12 cellular contexts compared by ENCODE assay signal in the genomic region with DNA sequence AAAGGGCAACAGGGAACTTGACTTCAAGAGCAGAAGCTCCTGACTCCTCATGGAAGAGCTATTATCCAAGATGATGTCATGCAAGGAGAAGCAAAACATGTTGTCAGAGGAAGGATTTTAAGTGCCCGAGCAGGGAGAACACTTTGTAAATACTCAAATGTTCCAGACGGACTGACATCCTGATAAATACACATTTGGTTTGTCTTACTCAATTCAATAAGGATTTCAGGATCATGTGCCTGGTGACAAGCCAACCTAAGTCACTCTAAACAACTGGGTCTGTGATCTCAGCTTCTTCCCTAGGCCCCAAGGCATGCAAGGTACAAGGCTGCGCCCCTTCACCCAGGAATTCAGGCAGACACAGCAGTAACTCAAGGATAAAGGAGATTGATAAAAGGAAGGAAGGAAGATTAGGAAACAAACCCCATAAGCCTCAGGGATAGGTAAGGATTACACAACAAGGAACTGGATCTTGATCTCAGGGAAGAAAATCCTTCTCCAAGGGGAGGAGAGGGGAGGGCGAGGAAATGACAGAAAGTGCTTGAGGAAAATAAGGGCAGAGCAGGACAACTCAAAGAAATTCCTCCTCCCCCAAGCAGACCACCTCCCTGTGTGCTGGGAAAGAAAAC. TPM values are rescaled to one million over a fixed set of nuclear protein-coding genes. Genes with fewer than 3 reads are reported as not detected.
DNase-seq lines count a peak whose midpoint lies in the region; ATAC-seq, FAIRE-seq and TF ChIP-seq lines count a peak whose summit lies in the region.
"Had no signal": no experiment of that assay in that cellular context is flagged by ENCODE, and none has a peak within 500 bp of the region (broad histone marks: within the 10 kb centered on the region; RNA-seq: fewer than 3 reads in every experiment).

No MANE protein-coding gene starts in this region.

- H2BK12ac ChIP-seq in H9 (ENCODE audit: insufficient read length, low read depth, low read length), result no peak overlapping the region

- H3K4me3 Mint-ChIP-seq in H9, result no peak overlapping the region
- H3K4me3 Mint-ChIP-seq: activated T-cell treated with anti-CD3 and anti-CD28 coated beads, Interleukin-2, amount 50 U/mL, for 24 hours had no signal

- no peak overlapping the region for H3K9ac ChIP-seq in H9 (ENCODE audit: extremely low read depth, insufficient read length, low read length)
- H3K9ac ChIP-seq in K562 (ENCODE audit: insufficient read depth in 1 of 2, low read depth in 2 of 2, low read length in 2 of 2), result peak overlapping the region in 1 of 2 experiments; percentile 27; a peak in 1 of 4 replicates

- no peaks in the 10 kb centered on the region for H3K9me3 ChIP-seq in H9 (ENCODE audit: control insufficient read depth, low read depth, low read length)
- no peaks in the 10 kb centered on the region for H3K9me3 ChIP-seq in K562 (replicated peaks; ENCODE audit: control insufficient read depth, insufficient read depth, low read depth, low read length)
- H3K9me3 ChIP-seq in right cardiac atrium (ENCODE audit: control insufficient read depth, low read length), result no peaks in the 10 kb centered on the region
- no peaks in the 10 kb centered on the region for H3K9me3 ChIP-seq in stomach
- H3K9me3 ChIP-seq in BE2C, result no peaks in the 10 kb centered on the region
- H3K9me3 ChIP-seq: heart left ventricle had no signal

- H4K8ac ChIP-seq in H9 (replicated peaks; ENCODE audit: insufficient read length, low read depth, low read length), result no peak overlapping the region

- H3K4me2 ChIP-seq in H9 (ENCODE audit: insufficient read depth, insufficient read length, low read length), result no peak overlapping the region
- peak overlapping the region; percentile 64 for H3K4me2 ChIP-seq in K562 (ENCODE audit: insufficient read depth, low read length)

- no TSS peak for BruUV-seq in K562 (replicated peaks; lab: Mats Ljungman, UMichigan)

- no peak overlapping the region for H3K14ac ChIP-seq in H9 (ENCODE audit: insufficient read depth, low read length)

- no peak overlapping the region for H3K27ac ChIP-seq in H9 (ENCODE audit: insufficient read length, low read depth, low read length)
- H3K27ac ChIP-seq in K562 (ENCODE audit: extremely low read depth, low read depth, low read length), result peak overlapping the region; percentile 52
- H3K27ac ChIP-seq in right cardiac atrium (ENCODE audit: low read length), result peak overlapping the region; percentile 53
- H3K27ac ChIP-seq in stomach, result peak overlapping the region in 4 of 5 donors; percentile 59 to 93 (median 64)

- H3K4me3 ChIP-seq in K562 (no peak overlapping the region), right cardiac atrium (ENCODE audit: low read length) (no peak overlapping the region), stomach (no peak overlapping the region), BE2C (ENCODE audit: low read depth, low read length) (no peak overlapping the region)
- H3K4me3 ChIP-seq: heart left ventricle had no signal

- CTCF ChIA-PET in K562 (lab: Yijun Ruan, JAX; ENCODE audit: low intra/inter-chr PET ratio), result no interaction called here

- no peak overlapping the region for H4K91ac ChIP-seq in H9 (ENCODE audit: insufficient read length, low read depth, low read length)

- TF ChIP-seq EP300 in K562 (IDR thresholded peaks at IDR 0.05; ENCODE audit: low read length), result no peak
- peak; percentile 52 for TF ChIP-seq EP300 in stomach (IDR thresholded peaks at IDR 0.05)

- peaks cover 0 to 11% of the 10 kb centered on the region in 2 experiments; a peak in 3 of 4 replicates for H3K4me1 Mint-ChIP-seq in H9

- H2AFZ ChIP-seq in H9 (ENCODE audit: low read length) (no peak overlapping the region), K562 (ENCODE audit: low read depth, low read length) (peak overlapping the region; percentile 1; the same call in 1 of the 2 replicates)

- H3K79me2 ChIP-seq in H9 (ENCODE audit: insufficient read depth, low read length), result no peaks in the 10 kb centered on the region; the same call in 1 of the 2 replicates
- H3K79me2 ChIP-seq in K562 (ENCODE audit: control insufficient read depth, insufficient read depth, low read length), result no peaks in the 10 kb centered on the region

- no peak for TF ChIP-seq CTCF in H9 (conservative IDR thresholded peaks at IDR 0.05)
- TF ChIP-seq CTCF in K562 (IDR thresholded peaks at IDR 0.05 in 2 of 3, conservative IDR thresholded peaks at IDR 0.05 in 1 of 3; ENCODE audit: insufficient read depth in 2 of 3, low read depth in 1 of 3, low read length in 3 of 3), result no peak
- TF ChIP-seq CTCF in stomach (IDR thresholded peaks at IDR 0.05), result no peak
- no peak for TF ChIP-seq CTCF in BE2C (IDR thresholded peaks at IDR 0.05; ENCODE audit: low read depth, low read length)

- H3K9me3 Mint-ChIP-seq in H9, result peaks cover 0 to 2% of the 10 kb centered on the region in 2 experiments; a peak in 2 of 5 replicates
- H3K9me3 Mint-ChIP-seq: activated T-cell treated with anti-CD3 and anti-CD28 coated beads, Interleukin-2, amount 50 U/mL, for 24 hours had no signal

- no CpG with 5 or more reads among the region's 4 CpGs for WGBS in H9 (ENCODE audit: extremely low coverage, insufficient read length, low lambda C conversion rate)
- 16% methylated on average over 3 of the region's 4 CpGs for WGBS in K562 (ENCODE audit: insufficient coverage, low coverage, missing lambda C conversion rate)
- 56% methylated on average over 4 of the region's 4 CpGs for WGBS in right cardiac atrium
- WGBS in stomach, 5 donors, result 53 to 68% (median 59%) methylated on average over 4 of the region's 4 CpGs

- no peak overlapping the region for H2AK5ac ChIP-seq in H9 (ENCODE audit: insufficient read length, low read length)

- H3K27ac Mint-ChIP-seq in H9, result peak overlapping the region in 2 of 3 experiments; percentile 3 to 36; a peak in 3 of 7 replicates
- H3K27ac Mint-ChIP-seq: activated T-cell treated with anti-CD3 and anti-CD28 coated beads, Interleukin-2, amount 50 U/mL, for 24 hours had no signal

- TF ChIP-seq POLR2A in K562 (conservative IDR thresholded peaks at IDR 0.05) (no peak), stomach (IDR thresholded peaks at IDR 0.05) (no peak)

- H3T11ph ChIP-seq in H9 (ENCODE audit: low read length), result no peak overlapping the region

- H4K20me1 ChIP-seq in H9 (ENCODE audit: control insufficient read depth, insufficient read depth, insufficient read length) (no peaks in the 10 kb centered on the region), K562 (replicated peaks; ENCODE audit: control insufficient read depth, insufficient read depth, low read length) (no peaks in the 10 kb centered on the region)

- H3K23ac ChIP-seq in H9 (ENCODE audit: insufficient read length, low read depth, low read length), result no peak overlapping the region

- H2BK20ac ChIP-seq in H9 (ENCODE audit: low read depth, low read length, poor library complexity, severe bottlenecking), result no peak overlapping the region

- peaks cover 40 to 51% (median 48%) of the 10 kb centered on the region in 3 experiments for H3K36me3 Mint-ChIP-seq in H9 (ENCODE audit: insufficient read depth in 1 of 3, low read depth in 3 of 3)

- in situ Hi-C loops in K562 (cut with MboI), result no loop called here

- no peaks in the 10 kb centered on the region for H3K27me3 Mint-ChIP-seq in H9 (ENCODE audit: low read depth)
- H3K27me3 Mint-ChIP-seq: activated T-cell treated with anti-CD3 and anti-CD28 coated beads, Interleukin-2, amount 50 U/mL, for 24 hours had no signal

- no peaks in the 10 kb centered on the region; the same call in 2 of the 3 replicates for H3K36me3 ChIP-seq in K562 (ENCODE audit: control insufficient read depth, insufficient read depth, low read length)
- H3K36me3 ChIP-seq in stomach, result peaks cover 0 to 17% (median 8%) of the 10 kb centered on the region in 4 donors
- no peaks in the 10 kb centered on the region for H3K36me3 ChIP-seq in BE2C

- H2BK120ac ChIP-seq in H9 (ENCODE audit: low read depth, low read length, poor library complexity, severe bottlenecking), result no peak overlapping the region

- H3K9me1 ChIP-seq in K562 (ENCODE audit: control insufficient read depth, insufficient read depth, low read length), result no peaks in the 10 kb centered on the region

- peak; percentile 13; the same call in 1 of the 3 replicates for ATAC-seq in K562
- no peak for ATAC-seq in right cardiac atrium

- POLR2A ChIA-PET in K562 (lab: Yijun Ruan, JAX), result interaction anchor here (0.6 to 1.4 kb wide), 5 partner anchors 10 to 88 kb away, joined by 3 to 6 read pairs (median 4); no protein-coding TSS in a partner anchor

- H3K4ac ChIP-seq in H9 (ENCODE audit: low read depth, low read length), result no peak overlapping the region

- no peak overlapping the region for H3K56ac ChIP-seq in H9 (ENCODE audit: insufficient read length, low read depth, low read length)

- FAIRE-seq in K562 (lab: Jason Lieb, UNC), result no peak
- FAIRE-seq: GM12891 had no signal

- H3K18ac ChIP-seq in H9 (ENCODE audit: insufficient read length, low read depth, low read length), result no peak overlapping the region

- H3K79me1 ChIP-seq in H9 (ENCODE audit: insufficient read depth, low read depth, low read length, poor library complexity, severe bottlenecking), result no peaks in the 10 kb centered on the region

- H2BK5ac ChIP-seq in H9 (ENCODE audit: insufficient read length, low read length), result no peak overlapping the region

- no peaks in the 10 kb centered on the region for H3K23me2 ChIP-seq in H9 (ENCODE audit: insufficient read length, low read depth, low read length, poor library complexity, severe bottlenecking)

- no peak overlapping the region for H2BK15ac ChIP-seq in H9 (ENCODE audit: low read depth, low read length)

- TF ChIP-seq RAD21 in K562 (CRISPR knock-in tag; conservative IDR thresholded peaks at IDR 0.05 in 1 of 2, IDR thresholded peaks at IDR 0.05 in 1 of 2), result no peak

- intact Hi-C loops in K562 (cut with micrococcal nuclease) (loop anchor here (2.0 kb wide), 1 partner anchor 25 kb away; no protein-coding TSS in a partner anchor), right cardiac atrium (cut with DNase I) (no loop called here), stomach (cut with DNase I; ENCODE audit: low total_unique reads) (no loop called here)

- DNase-seq in H9, result no peak
- DNase-seq in K562 (ENCODE audit: extremely low read depth in 1 of 4, low spot score in 3 of 4), result peak in 1 of 4 experiments; percentile 43
- DNase-seq in right cardiac atrium, result no peak
- DNase-seq in stomach, result no peak
- no peak for DNase-seq in midbrain (lab: John Stamatoyannopoulos, UW)
- no peak for DNase-seq in T-helper 2 cell
- DNase-seq in BE2C, result no peak
- no peak for DNase-seq in activated effector memory CD4-positive, alpha-beta T cell treated with anti-CD3 and anti-CD28 coated beads, Interleukin-2, amount 50 U/mL, for 16 hours
- DNase-seq: activated T-cell treated with anti-CD3 and anti-CD28 coated beads, Interleukin-2, amount 50 U/mL, for 24 hours; AML-193; heart left ventricle had no signal

- H3K27me3 ChIP-seq in H9 (ENCODE audit: insufficient read depth, low read length) (no peaks in the 10 kb centered on the region), K562 (ENCODE audit: control insufficient read depth in 2 of 2, insufficient read depth in 2 of 2, low read length in 2 of 2) (no peaks in the 10 kb centered on the region), right cardiac atrium (ENCODE audit: control insufficient read depth, insufficient read depth) (no peaks in the 10 kb centered on the region), stomach (no peaks in the 10 kb centered on the region), BE2C (no peaks in the 10 kb centered on the region; the same call in 1 of the 2 replicates)
- H3K27me3 ChIP-seq: heart left ventricle had no signal

- no peak overlapping the region for H4K5ac ChIP-seq in H9 (ENCODE audit: insufficient read length, low read depth, low read length)

- no peaks in the 10 kb centered on the region for H3K4me1 ChIP-seq in H9 (ENCODE audit: insufficient read depth, low read length)
- peaks cover 30 to 50% of the 10 kb centered on the region in 2 experiments; a peak in 4 of 5 replicates for H3K4me1 ChIP-seq in K562 (replicated peaks in 1 of 2; ENCODE audit: control insufficient read depth in 2 of 2, insufficient read depth in 2 of 2, low read length in 2 of 2)
- peaks cover 11% of the 10 kb centered on the region for H3K4me1 ChIP-seq in right cardiac atrium (ENCODE audit: control insufficient read depth, insufficient read depth, low read length)
- peaks cover 9 to 72% (median 49%) of the 10 kb centered on the region in 4 donors for H3K4me1 ChIP-seq in stomach
- peaks cover 7% of the 10 kb centered on the region for H3K4me1 ChIP-seq in BE2C

RNA-seq across cellular contexts. Expression of gene CEBPE, which starts 26.9 kb away (rescaled TPM):
- not detected in 2 replicates for total RNA-seq in H9 (2021)
- not detected in 2 replicates for total RNA-seq in K562 (2011; cell fraction: chromatin; rRNA removed; ENCODE audit: low replicate concordance)
- total RNA-seq in K562 (2011; cell fraction: nucleolus; rRNA removed), result not detected in 2 replicates
- total RNA-seq in K562 (2011; cell fraction: nucleoplasm; rRNA removed), result not detected in 2 replicates
- 0.09 TPM in 1 of 2 replicates, not detected in the other for total RNA-seq in K562 (2014; rRNA removed)
- total RNA-seq in K562 (2014; rRNA removed; fragmentation: Illumina TruSeq; extraction: Trizol), result not detected in 2 replicates
- not detected in 2 replicates for total RNA-seq in K562 (2015; rRNA removed; fragmentation: Illumina TruSeq; extraction: Trizol)
- 0.13 and 0.16 TPM in 2 replicates for total RNA-seq in K562 (2021)
- polyA plus RNA-seq in K562 (2011; rRNA removed), result 0.09 TPM in 1 of 2 replicates, not detected in the other
- polyA plus RNA-seq in K562 (2011; cell fraction: cytosol; rRNA removed), result 0.09 and 0.12 TPM in 2 replicates
- polyA plus RNA-seq in K562 (2011; cell fraction: nucleus; rRNA removed), result not detected in 2 replicates
- 0.18 TPM in 1 of 2 replicates, not detected in the other for polyA plus RNA-seq in K562 (2012)
- polyA plus RNA-seq in K562 (2014; fragmentation: Illumina TruSeq; extraction: Trizol), result not detected in 2 replicates
- not detected for polyA plus RNA-seq in K562 (2014; fragmentation: Nextera tagmentation; extraction: Ambion mirVana)
- 0.12 and 0.15 TPM in 2 replicates for polyA plus RNA-seq in K562 (2014; rRNA removed)
- not detected in 2 replicates for polyA minus RNA-seq in K562 (2011; rRNA and poly(A)+ RNA removed)
- polyA minus RNA-seq in K562 (2011; cell fraction: cytosol; rRNA and poly(A)+ RNA removed), result not detected in 2 replicates
- not detected in 2 replicates for polyA minus RNA-seq in K562 (2011; cell fraction: nucleus; rRNA and poly(A)+ RNA removed)
- not detected for total RNA-seq in right cardiac atrium
- not detected for polyA plus RNA-seq in right cardiac atrium
- not detected for total RNA-seq in stomach
- under 1 TPM in 1 of 3 donors, not detected in 2; 0.37 TPM for polyA plus RNA-seq in stomach
- not detected for polyA plus RNA-seq in BE2C (2012; ENCODE audit: insufficient read depth, insufficient read length, low read depth)
- polyA plus RNA-seq: heart left ventricle had no signal

RNA-seq across cellular contexts. Expression of gene SLC7A8, which starts 37.6 kb away (rescaled TPM):
- total RNA-seq in H9 (2021) (77.9 and 84.5 TPM in 2 replicates), K562 (2014; rRNA removed) (5.3 and 6.0 TPM in 2 replicates), K562 (2014; rRNA removed; fragmentation: Illumina TruSeq; extraction: Trizol) (3.5 and 4.0 TPM in 2 replicates), K562 (2015; rRNA removed; fragmentation: Illumina TruSeq; extraction: Trizol) (3.4 and 4.5 TPM in 2 replicates), K562 (2021) (19.6 and 21.6 TPM in 2 replicates), right cardiac atrium (10 to 100 TPM in 2 of 4 donors, 1 to 10 TPM in 2; 6.9 to 11.7 (median 10.1) TPM), stomach (100 to 1,000 TPM in 1 of 5 donors, 10 to 100 TPM in 3, 1 to 10 TPM in 1; 1.2 to 102 (median 43.7) TPM)
- total RNA-seq in K562 (2011; cell fraction: chromatin; rRNA removed; ENCODE audit: low replicate concordance), result 10.1 and 17.6 TPM in 2 replicates
- 12.9 and 14.5 TPM in 2 replicates for total RNA-seq in K562 (2011; cell fraction: nucleolus; rRNA removed)
- total RNA-seq in K562 (2011; cell fraction: nucleoplasm; rRNA removed), result 24.6 and 30.7 TPM in 2 replicates
- polyA plus RNA-seq in K562 (2011; rRNA removed) (19.3 and 42.6 TPM in 2 replicates), K562 (2014; fragmentation: Illumina TruSeq; extraction: Trizol) (30.1 and 33.0 TPM in 2 replicates), K562 (2014; fragmentation: Nextera tagmentation; extraction: Ambion mirVana) (1 to 10 TPM; 2.0 to 2.3 TPM), K562 (2014; rRNA removed) (10.1 and 10.6 TPM in 2 replicates), right cardiac atrium (7.8 TPM), stomach (10 to 100 TPM; 22.1 to 33.9 (median 22.4) TPM)
- polyA plus RNA-seq in K562 (2011; cell fraction: cytosol; rRNA removed), result 26.8 and 32.0 TPM in 2 replicates
- polyA plus RNA-seq in K562 (2011; cell fraction: nucleus; rRNA removed), result 17.7 and 21.6 TPM in 2 replicates
- 16.4 and 25.4 TPM in 2 replicates for polyA plus RNA-seq in K562 (2012)
- 10.9 and 16.5 TPM in 2 replicates for polyA minus RNA-seq in K562 (2011; rRNA and poly(A)+ RNA removed)
- 22.9 and 23.3 TPM in 2 replicates for polyA minus RNA-seq in K562 (2011; cell fraction: cytosol; rRNA and poly(A)+ RNA removed)
- 4.4 and 9.4 TPM in 2 replicates for polyA minus RNA-seq in K562 (2011; cell fraction: nucleus; rRNA and poly(A)+ RNA removed)
- not detected for polyA plus RNA-seq in BE2C (2012; ENCODE audit: insufficient read depth, insufficient read length, low read depth)

RNA-seq across cellular contexts. Expression of gene CIROP, which starts 41.1 kb away (rescaled TPM):
- not detected in 2 replicates for total RNA-seq in H9 (2021)
- not detected in 2 replicates for total RNA-seq in K562 (2011; cell fraction: chromatin; rRNA removed; ENCODE audit: low replicate concordance)
- total RNA-seq in K562 (2011; cell fraction: nucleolus; rRNA removed), result not detected in 2 replicates
- total RNA-seq in K562 (2011; cell fraction: nucleoplasm; rRNA removed), result not detected in 2 replicates
- not detected in 2 replicates for total RNA-seq in K562 (2014; rRNA removed)
- total RNA-seq in K562 (2014; rRNA removed; fragmentation: Illumina TruSeq; extraction: Trizol), result not detected in 2 replicates
- total RNA-seq in K562 (2015; rRNA removed; fragmentation: Illumina TruSeq; extraction: Trizol), result not detected in 2 replicates
- total RNA-seq in K562 (2021), result not detected in 2 replicates
- not detected in 2 replicates for polyA plus RNA-seq in K562 (2011; rRNA removed)
- polyA plus RNA-seq in K562 (2011; cell fraction: cytosol; rRNA removed), result not detected in 2 replicates
- polyA plus RNA-seq in K562 (2011; cell fraction: nucleus; rRNA removed), result not detected in 2 replicates
- polyA plus RNA-seq in K562 (2012), result not detected in 2 replicates
- polyA plus RNA-seq in K562 (2014; fragmentation: Illumina TruSeq; extraction: Trizol), result not detected in 2 replicates
- not detected for polyA plus RNA-seq in K562 (2014; fragmentation: Nextera tagmentation; extraction: Ambion mirVana)
- polyA plus RNA-seq in K562 (2014; rRNA removed), result not detected in 2 replicates
- polyA minus RNA-seq in K562 (2011; rRNA and poly(A)+ RNA removed), result not detected in 2 replicates
- not detected in 2 replicates for polyA minus RNA-seq in K562 (2011; cell fraction: cytosol; rRNA and poly(A)+ RNA removed)
- polyA minus RNA-seq in K562 (2011; cell fraction: nucleus; rRNA and poly(A)+ RNA removed), result not detected in 2 replicates
- total RNA-seq in right cardiac atrium, result not detected
- polyA plus RNA-seq in right cardiac atrium, result not detected
- total RNA-seq in stomach, result not detected
- polyA plus RNA-seq in stomach, result not detected
- not detected for polyA plus RNA-seq in BE2C (2012; ENCODE audit: insufficient read depth, insufficient read length, low read depth)
- total RNA-seq: heart left ventricle had no signal
- polyA plus RNA-seq: heart left ventricle had no signal

RNA-seq across cellular contexts. Expression of gene C14orf119, which starts 50.6 kb away (rescaled TPM):
- 65.1 and 66.9 TPM in 2 replicates for total RNA-seq in H9 (2021)
- total RNA-seq in K562 (2011; cell fraction: chromatin; rRNA removed; ENCODE audit: low replicate concordance), result 25.2 and 42.1 TPM in 2 replicates
- 42.1 and 47.4 TPM in 2 replicates for total RNA-seq in K562 (2011; cell fraction: nucleolus; rRNA removed)
- total RNA-seq in K562 (2011; cell fraction: nucleoplasm; rRNA removed), result 29.2 and 32.1 TPM in 2 replicates
- total RNA-seq in K562 (2014; rRNA removed), result 36.7 and 38.1 TPM in 2 replicates
- total RNA-seq in K562 (2014; rRNA removed; fragmentation: Illumina TruSeq; extraction: Trizol), result 61.2 and 68.8 TPM in 2 replicates
- total RNA-seq in K562 (2015; rRNA removed; fragmentation: Illumina TruSeq; extraction: Trizol), result 44.1 and 44.7 TPM in 2 replicates
- total RNA-seq in K562 (2021), result 46.0 and 47.6 TPM in 2 replicates
- polyA plus RNA-seq in K562 (2011; rRNA removed), result 82.0 and 84.8 TPM in 2 replicates
- 79.2 and 90.6 TPM in 2 replicates for polyA plus RNA-seq in K562 (2011; cell fraction: cytosol; rRNA removed)
- polyA plus RNA-seq in K562 (2011; cell fraction: nucleus; rRNA removed), result 90.4 and 124 TPM in 2 replicates
- 41.6 and 66.7 TPM in 2 replicates for polyA plus RNA-seq in K562 (2012)
- polyA plus RNA-seq in K562 (2014; fragmentation: Illumina TruSeq; extraction: Trizol), result 37.9 and 39.3 TPM in 2 replicates
- polyA plus RNA-seq in K562 (2014; fragmentation: Nextera tagmentation; extraction: Ambion mirVana), result 100 to 1,000 TPM; 249 to 251 TPM
- polyA plus RNA-seq in K562 (2014; rRNA removed), result 48.5 and 51.8 TPM in 2 replicates
- polyA minus RNA-seq in K562 (2011; rRNA and poly(A)+ RNA removed), result 61.4 and 78.9 TPM in 2 replicates
- polyA minus RNA-seq in K562 (2011; cell fraction: cytosol; rRNA and poly(A)+ RNA removed), result 13.7 and 28.6 TPM in 2 replicates
- polyA minus RNA-seq in K562 (2011; cell fraction: nucleus; rRNA and poly(A)+ RNA removed), result 7.8 and 20.5 TPM in 2 replicates
- total RNA-seq in right cardiac atrium, result 10 to 100 TPM; 30.2 to 43.9 (median 41.2) TPM
- polyA plus RNA-seq in right cardiac atrium, result 27.3 TPM
- 10 to 100 TPM in 2 of 5 donors, 1 to 10 TPM in 2, not detected in 1; 1.8 to 25.2 (median 14.0) TPM for total RNA-seq in stomach
- polyA plus RNA-seq in stomach, result 10 to 100 TPM; 27.4 to 51.8 (median 49.8) TPM
- 59.7 TPM for polyA plus RNA-seq in BE2C (2012; ENCODE audit: insufficient read depth, insufficient read length, low read depth)

RNA-seq across cellular contexts. Expression of gene ACIN1, which starts 51.0 kb away (rescaled TPM):
- 314 and 333 TPM in 2 replicates for total RNA-seq in H9 (2021)
- 555 and 556 TPM in 2 replicates for total RNA-seq in K562 (2011; cell fraction: chromatin; rRNA removed; ENCODE audit: low replicate concordance)
- 273 and 282 TPM in 2 replicates for total RNA-seq in K562 (2011; cell fraction: nucleolus; rRNA removed)
- total RNA-seq in K562 (2011; cell fraction: nucleoplasm; rRNA removed), result 463 and 596 TPM in 2 replicates
- total RNA-seq in K562 (2014; rRNA removed), result 121 and 145 TPM in 2 replicates
- 110 and 123 TPM in 2 replicates for total RNA-seq in K562 (2014; rRNA removed; fragmentation: Illumina TruSeq; extraction: Trizol)
- total RNA-seq in K562 (2015; rRNA removed; fragmentation: Illumina TruSeq; extraction: Trizol), result 141 and 147 TPM in 2 replicates
- total RNA-seq in K562 (2021), result 151 and 163 TPM in 2 replicates
- 129 and 157 TPM in 2 replicates for polyA plus RNA-seq in K562 (2011; rRNA removed)
- 70.8 and 83.1 TPM in 2 replicates for polyA plus RNA-seq in K562 (2011; cell fraction: cytosol; rRNA removed)
- polyA plus RNA-seq in K562 (2011; cell fraction: nucleus; rRNA removed), result 696 and 714 TPM in 2 replicates
- polyA plus RNA-seq in K562 (2012), result 121 and 135 TPM in 2 replicates
- 180 and 196 TPM in 2 replicates for polyA plus RNA-seq in K562 (2014; fragmentation: Illumina TruSeq; extraction: Trizol)
- polyA plus RNA-seq in K562 (2014; fragmentation: Nextera tagmentation; extraction: Ambion mirVana), result 1 to 10 TPM; 5.0 TPM
- polyA plus RNA-seq in K562 (2014; rRNA removed), result 156 and 184 TPM in 2 replicates
- polyA minus RNA-seq in K562 (2011; rRNA and poly(A)+ RNA removed), result 147 and 171 TPM in 2 replicates
- 77.6 and 81.5 TPM in 2 replicates for polyA minus RNA-seq in K562 (2011; cell fraction: cytosol; rRNA and poly(A)+ RNA removed)
- polyA minus RNA-seq in K562 (2011; cell fraction: nucleus; rRNA and poly(A)+ RNA removed), result 198 and 296 TPM in 2 replicates
- 10 to 100 TPM; 78.9 to 87.8 (median 84.8) TPM for total RNA-seq in right cardiac atrium
- 67.1 TPM for polyA plus RNA-seq in right cardiac atrium
- total RNA-seq in stomach, result 100 to 1,000 TPM; 114 to 232 (median 123) TPM
- 10 to 100 TPM; 37.1 to 86.4 (median 52.7) TPM for polyA plus RNA-seq in stomach
- 198 TPM for polyA plus RNA-seq in BE2C (2012; ENCODE audit: insufficient read depth, insufficient read length, low read depth)
